Comparison of ENCODE assay signal across 9 cellular contexts in genomic region chr3:186826316-186826977, GRCh38. TPM values are rescaled to one million over a fixed set of nuclear protein-coding genes. Genes with fewer than 3 reads are reported as not detected.
DNase-seq lines count a peak whose midpoint lies in the region; ATAC-seq, FAIRE-seq and TF ChIP-seq lines count a peak whose summit lies in the region.
"Had no signal": no experiment of that assay in that cellular context is flagged by ENCODE, and none has a peak within 500 bp of the region (broad histone marks: within the 10 kb centered on the region; RNA-seq: fewer than 3 reads in every experiment).

No MANE protein-coding gene starts in this region.

- no peak for FAIRE-seq in pancreas (lab: Jason Lieb, UNC)

- H3K9me3 ChIP-seq in pancreas: no peaks in the 10 kb centered on the region

- intact Hi-C loops in pancreas (cut with DNase I): no loop called here

- WGBS in pancreas, 2 donors: 23 to 24% methylated on average over 17 of the region's 17 CpGs

- peak overlapping the region; percentile 56 for H3K4me3 ChIP-seq in epithelial cell of proximal tubule (ENCODE audit: low read depth, low read length)
- H3K4me3 ChIP-seq in pancreas: peak overlapping the region in 2 of 4 donors; percentile 55 to 63

- H3K27ac ChIP-seq in pancreas: no peak overlapping the region

- DNase-seq in SW480 (ENCODE audit: low spot score) (peak; percentile 22), epithelial cell of proximal tubule (ENCODE audit: low read depth) (no peak), pancreas (peak in 1 of 6 donors; percentile 51), HuH-7 (ENCODE audit: low spot score) (no peak), NCI-H2196 treated with DMSO at 0.1 percent for 48 hours (lab: John Stamatoyannopoulos, UW; ENCODE audit: unreplicated experiment) (no peak)
- no peak for DNase-seq in stimulated activated naive CD4-positive, alpha-beta T cell treated with Interleukin-2 at 50 U/mL for 16 hours (lab: John Stamatoyannopoulos, UW)

- ATAC-seq in GM19035 (IDR thresholded peaks at IDR 0.05; ENCODE audit: unreplicated experiment) (peak; percentile 19), pancreas (peak; percentile 23 to 36 (median 31)), GM19397 (IDR thresholded peaks at IDR 0.05; ENCODE audit: unreplicated experiment) (no peak)

- no peak for TF ChIP-seq CTCF in epithelial cell of proximal tubule (conservative IDR thresholded peaks at IDR 0.05; ENCODE audit: low read depth, low read length)
- no peak for TF ChIP-seq CTCF in pancreas (IDR thresholded peaks at IDR 0.05)

- H3K36me3 ChIP-seq in pancreas: no peaks in the 10 kb centered on the region

- H3K27me3 ChIP-seq in pancreas: peaks cover 0 to 32% (median 4%) of the 10 kb centered on the region in 4 donors

- H3K4me1 ChIP-seq in pancreas: no peaks in the 10 kb centered on the region

RNA-seq across cellular contexts. Expression of gene ADIPOQ, which starts 16.1 kb away (rescaled TPM):
- total RNA-seq in epithelial cell of proximal tubule (not detected in 2 replicates), pancreas (10 to 100 TPM in 1 of 6 donors, 1 to 10 TPM in 2, under 1 TPM in 3; 0.03 to 15.1 (median 0.72) TPM)
- 1 to 10 TPM in 1 of 2 donors, under 1 TPM in 1; 0.28 to 3.8 TPM for polyA plus RNA-seq in pancreas
- total RNA-seq: lung microvascular endothelial cell had no signal

RNA-seq across cellular contexts. Expression of gene RFC4, which starts 20.2 kb away (rescaled TPM):
- total RNA-seq in epithelial cell of proximal tubule: 76.1 and 97.8 TPM in 2 replicates
- total RNA-seq in pancreas: 10 to 100 TPM in 1 of 6 donors, 1 to 10 TPM in 5; 5.1 to 11.5 (median 8.0) TPM
- 10 to 100 TPM in 1 of 2 donors, 1 to 10 TPM in 1; 7.0 to 10.9 TPM for polyA plus RNA-seq in pancreas

RNA-seq across cellular contexts. Expression of gene EIF4A2, which starts 43.1 kb away (rescaled TPM):
- total RNA-seq in epithelial cell of proximal tubule: 192 and 366 TPM in 2 replicates
- total RNA-seq in pancreas: 100 to 1,000 TPM; 209 to 308 (median 242) TPM
- 100 to 1,000 TPM; 276 to 402 TPM for polyA plus RNA-seq in pancreas
